In genomic region chr5:168126606-168127005, GRCh38 we compare ENCODE assay signal across 29 cellular contexts.
"Had no signal": no experiment of that assay in that cellular context is flagged by ENCODE, and none has a peak within 500 bp of the region (broad histone marks: within the 10 kb centered on the region; RNA-seq: fewer than 3 reads in every experiment).

No MANE protein-coding gene starts in this region.

- FAIRE-seq: colon, endometrium, endothelial cell of umbilical vein, frontal cortex had no signal

- H3K9me3 ChIP-seq: colonic mucosa, esophagus muscularis mucosa, esophagus squamous epithelium, gastrocnemius medialis, gastroesophageal sphincter, heart left ventricle, heart right ventricle had no signal

- H3K9me3 Mint-ChIP-seq: dendritic cell treated with granulocyte-macrophage colony-stimulating factor and Interleukin-4, amounts not matched to agents 40 ng/mL and 50 ng/mL, for 4 days; endodermal cell had no signal

- H3K4me3 Mint-ChIP-seq: dendritic cell treated with granulocyte-macrophage colony-stimulating factor and Interleukin-4, amounts not matched to agents 40 ng/mL and 50 ng/mL, for 4 days; effector memory CD8-positive, alpha-beta T cell; endodermal cell had no signal

- H3K27ac ChIP-seq: colonic mucosa, coronary artery, dorsolateral prefrontal cortex, epithelial cell of prostate, esophagus muscularis mucosa, esophagus squamous epithelium, foreskin keratinocyte, gastrocnemius medialis, gastroesophageal sphincter, heart left ventricle had no signal

- DNase-seq: colonic mucosa; cortex of kidney; dermis blood vessel endothelial cell; dorsolateral prefrontal cortex; effector CD4-positive, alpha-beta T cell; effector CD8-positive, alpha-beta T cell; effector memory CD4-positive, alpha-beta T cell; effector memory CD8-positive, alpha-beta T cell; endodermal cell; erythroblast; esophagus squamous epithelium; foreskin fibroblast; foreskin keratinocyte; foreskin melanocyte; gastrocnemius medialis; glutamatergic neuron; head of caudate nucleus; heart left ventricle; heart right ventricle had no signal

- H3K27ac Mint-ChIP-seq: dendritic cell treated with granulocyte-macrophage colony-stimulating factor and Interleukin-4, amounts not matched to agents 40 ng/mL and 50 ng/mL, for 4 days; effector memory CD8-positive, alpha-beta T cell; endodermal cell had no signal

- ATAC-seq: effector memory CD8-positive, alpha-beta T cell; esophagus mucosa; gastrocnemius medialis; gastroesophageal sphincter had no signal

- H3K4me1 ChIP-seq: colonic mucosa, gastrocnemius medialis, gastroesophageal sphincter had no signal

- H3K36me3 ChIP-seq: colonic mucosa, esophagus muscularis mucosa, esophagus squamous epithelium, gastrocnemius medialis, gastroesophageal sphincter had no signal

- H3K4me3 ChIP-seq: colonic mucosa, coronary artery, dorsolateral prefrontal cortex, esophagus muscularis mucosa, esophagus squamous epithelium, gastrocnemius medialis, gastroesophageal sphincter, heart left ventricle, heart right ventricle had no signal

- H3K27me3 ChIP-seq: colonic mucosa, dorsolateral prefrontal cortex, esophagus muscularis mucosa, esophagus squamous epithelium, foreskin keratinocyte, gastrocnemius medialis, gastroesophageal sphincter, heart left ventricle, heart right ventricle had no signal
